8 cellular contexts compared by ENCODE assay signal in genomic region chr2:241149675-241149924, GRCh38. TPM values are rescaled to one million over a fixed set of nuclear protein-coding genes. Genes with fewer than 3 reads are reported as not detected.
DNase-seq lines count a peak whose midpoint lies in the region; ATAC-seq and TF ChIP-seq lines count a peak whose summit lies in the region.

No MANE protein-coding gene starts in this region.

- BruUV-seq in A673 (replicated peaks; lab: Mats Ljungman, UMichigan): no TSS peak

- H3K27ac ChIP-seq in A673 (ENCODE audit: low read depth, low read length, poor library complexity, severe bottlenecking) (peak overlapping the region; percentile 77), endodermal cell (ENCODE audit: low read depth, low read length) (no peak overlapping the region), ovary (no peak overlapping the region)

- no peaks in the 10 kb centered on the region for H3K9me3 Mint-ChIP-seq in endodermal cell

- TF ChIP-seq EP300 in ovary (IDR thresholded peaks at IDR 0.05): no peak

- H3K36me3 Mint-ChIP-seq in endodermal cell (ENCODE audit: low read depth): peaks cover 11% of the 10 kb centered on the region

- H3K4me1 Mint-ChIP-seq in endodermal cell: peaks cover 18% of the 10 kb centered on the region

- H3K4me1 ChIP-seq in A673 (ENCODE audit: insufficient read depth, low read length, poor library complexity, severe bottlenecking) (no peaks in the 10 kb centered on the region), endodermal cell (ENCODE audit: control insufficient read depth, insufficient read depth, low read length) (no peaks in the 10 kb centered on the region), ovary (ENCODE audit: insufficient read depth) (no peaks in the 10 kb centered on the region)

- no peaks in the 10 kb centered on the region for H3K9me3 ChIP-seq in A673 (ENCODE audit: low read depth, low read length, poor library complexity, severe bottlenecking)
- no peaks in the 10 kb centered on the region for H3K9me3 ChIP-seq in endodermal cell (ENCODE audit: control insufficient read depth, low read length)
- H3K9me3 ChIP-seq in ovary: no peaks in the 10 kb centered on the region

- intact Hi-C loops in A673 (cut with micrococcal nuclease; ENCODE audit: unreplicated experiment) (no loop called here), ovary (cut with DNase I) (no loop called here)

- no peaks in the 10 kb centered on the region for H3K36me3 ChIP-seq in A673 (ENCODE audit: insufficient read depth, low read length, poor library complexity, severe bottlenecking)
- no peaks in the 10 kb centered on the region for H3K36me3 ChIP-seq in endodermal cell (ENCODE audit: control insufficient read depth, insufficient read depth, low read length)
- H3K36me3 ChIP-seq in ovary: no peaks in the 10 kb centered on the region

- DNase-seq in A673 (ENCODE audit: low spot score): no peak
- no peak for DNase-seq in LNCaP clone FGC (ENCODE audit: low read depth)
- DNase-seq in endodermal cell: no peak
- no peak for DNase-seq in ovary
- DNase-seq in NCI-H446 treated with DMSO at 0.1 percent for 48 hours (lab: John Stamatoyannopoulos, UW): no peak
- DNase-seq in COLO668 (lab: John Stamatoyannopoulos, UW; ENCODE audit: unreplicated experiment): no peak
- DNase-seq in stimulated activated CD8-positive, alpha-beta memory T cell treated with anti-CD3 and anti-CD28 coated beads, Interleukin-4, amount 100 ng/mL, for 48 hours: no peak

- no peak for TF ChIP-seq CTCF in A673 (conservative IDR thresholded peaks at IDR 0.05; ENCODE audit: low read depth, low read length)
- TF ChIP-seq CTCF in LNCaP clone FGC (IDR thresholded peaks at IDR 0.05; ENCODE audit: control insufficient read depth, extremely low read depth, insufficient read depth): no peak
- no peak for TF ChIP-seq CTCF in endodermal cell (conservative IDR thresholded peaks at IDR 0.05)
- no peak for TF ChIP-seq CTCF in ovary (IDR thresholded peaks at IDR 0.05)

- H3K4me3 ChIP-seq in A673 (ENCODE audit: low read depth, low read length, poor library complexity, severe bottlenecking) (peak overlapping the region; percentile 96), LNCaP clone FGC (ENCODE audit: low read depth, low read length) (peak overlapping the region; percentile 79), endodermal cell (ENCODE audit: low read length) (peak overlapping the region; percentile 92), ovary (peak overlapping the region; percentile 87)

- CTCF ChIA-PET in A673 (lab: Charles Lee): interaction anchor here (1.4 kb wide), 1 partner anchor 235 kb away, joined by 6 read pairs; no protein-coding TSS in a partner anchor

- TF ChIP-seq POLR2A in ovary (IDR thresholded peaks at IDR 0.05): no peak

- POLR2A ChIA-PET in A673 (lab: Charles Lee; ENCODE audit: low non-redundant PET): interaction anchor here (0.5 to 0.9 kb wide), 2 partner anchors 46 to 537 kb away, joined by 5 to 9 read pairs; partner anchors contain the start of gene DTYMK

- peak overlapping the region; percentile 69 for H3K9ac ChIP-seq in endodermal cell (ENCODE audit: extremely low read depth, low read length, poor library complexity, severe bottlenecking)

- peak; percentile 7 for ATAC-seq in GM21367 (IDR thresholded peaks at IDR 0.05; ENCODE audit: unreplicated experiment)

- H3K27ac Mint-ChIP-seq in endodermal cell: peak overlapping the region; percentile 90

- peak overlapping the region; percentile 89 for H3K4me3 Mint-ChIP-seq in endodermal cell

- 0% methylated on average over 18 to 23 of the region's 23 CpGs for WGBS in endodermal cell (ENCODE audit: insufficient coverage in 1 of 2, insufficient read length in 1 of 2), 2 experiments
- WGBS in ovary, 3 donors: 0 to 1% (median 0%) methylated on average over 10 to 23 of the region's 23 CpGs

- H3K27me3 Mint-ChIP-seq in endodermal cell (ENCODE audit: insufficient read depth): peaks cover 2% of the 10 kb centered on the region

- H3K27me3 ChIP-seq in A673 (replicated peaks; ENCODE audit: insufficient read depth, low read depth, low read length, poor library complexity) (no peaks in the 10 kb centered on the region), endodermal cell (ENCODE audit: control insufficient read depth, insufficient read depth, low read length, poor library complexity, severe bottlenecking) (peaks cover 5% of the 10 kb centered on the region), ovary (no peaks in the 10 kb centered on the region)

RNA-seq across cellular contexts. Expression of gene PASK, which starts 0.3 kb away (rescaled TPM):
- total RNA-seq in A673 (2021): 59.4 and 74.3 TPM in 2 replicates
- total RNA-seq in endodermal cell: 10 to 100 TPM; 76.5 to 94.5 TPM
- polyA plus RNA-seq in endodermal cell (2013, experiment 1 of 2): 24.8 TPM
- 21.1 TPM for polyA plus RNA-seq in endodermal cell (2013, experiment 2 of 2)
- 10 to 100 TPM in 2 of 7 donors, 1 to 10 TPM in 5; 2.4 to 13.4 (median 7.4) TPM for total RNA-seq in ovary
- polyA plus RNA-seq in ovary: 10 to 100 TPM in 1 of 2 donors, 1 to 10 TPM in 1; 2.9 to 12.8 TPM

RNA-seq across cellular contexts. Expression of gene PPP1R7, which starts 0.7 kb away (rescaled TPM):
- total RNA-seq in A673 (2021) (70.7 and 76.5 TPM in 2 replicates), endodermal cell (10 to 100 TPM; 48.5 to 52.7 TPM), ovary (10 to 100 TPM; 21.9 to 55.3 (median 37.8) TPM)
- 54.8 TPM for polyA plus RNA-seq in endodermal cell (2013, experiment 1 of 2)
- 59.1 TPM for polyA plus RNA-seq in endodermal cell (2013, experiment 2 of 2)
- 100 to 1,000 TPM in 1 of 2 donors, 10 to 100 TPM in 1; 56.0 to 120 TPM for polyA plus RNA-seq in ovary

RNA-seq across cellular contexts. Expression of gene ANO7, which starts 38.9 kb away (rescaled TPM):
- total RNA-seq in A673 (2021): 0.45 and 0.96 TPM in 2 replicates
- 1 to 10 TPM; 8.1 to 8.5 TPM for total RNA-seq in endodermal cell
- polyA plus RNA-seq in endodermal cell (2013, experiment 1 of 2): 1.3 TPM
- 2.0 TPM for polyA plus RNA-seq in endodermal cell (2013, experiment 2 of 2)
- 1 to 10 TPM in 6 of 7 donors, under 1 TPM in 1; 0.92 to 6.5 (median 2.2) TPM for total RNA-seq in ovary
- 1 to 10 TPM in 1 of 2 donors, under 1 TPM in 1; 0.87 to 2.0 TPM for polyA plus RNA-seq in ovary

RNA-seq across cellular contexts. Expression of gene MTERF4, which starts 47.5 kb away (rescaled TPM):
- total RNA-seq in A673 (2021): 39.4 and 39.8 TPM in 2 replicates
- total RNA-seq in endodermal cell: 10 to 100 TPM; 33.2 to 42.5 TPM
- 37.9 TPM for polyA plus RNA-seq in endodermal cell (2013, experiment 1 of 2)
- 36.3 TPM for polyA plus RNA-seq in endodermal cell (2013, experiment 2 of 2)
- 10 to 100 TPM; 24.8 to 45.7 (median 35.7) TPM for total RNA-seq in ovary
- polyA plus RNA-seq in ovary: 10 to 100 TPM; 41.6 to 60.7 TPM
